Comparison of ENCODE assay signal across 20 cellular contexts in genomic region chr10:44934416-44935200, GRCh38. TPM values are rescaled to one million over a fixed set of nuclear protein-coding genes. Genes with fewer than 3 reads are reported as not detected.
DNase-seq lines count a peak whose midpoint lies in the region; TF ChIP-seq lines count a peak whose summit lies in the region.
"Had no signal": no experiment of that assay in that cellular context is flagged by ENCODE, and none has a peak within 500 bp of the region (broad histone marks: within the 10 kb centered on the region; RNA-seq: fewer than 3 reads in every experiment).

No MANE protein-coding gene starts in this region.

- H4K20me1 ChIP-seq in GM23248 (ENCODE audit: insufficient read depth): no peaks in the 10 kb centered on the region

- H3K4me3 ChIP-seq in HL-60 (replicated peaks; ENCODE audit: insufficient read depth, low read length) (no peak overlapping the region), coronary artery (no peak overlapping the region), GM23248 (no peak overlapping the region)
- H3K4me3 ChIP-seq: hepatocyte, skin epidermis had no signal

- no peak overlapping the region for H2AFZ ChIP-seq in GM23248
- H2AFZ ChIP-seq: hepatocyte had no signal

- WGBS in GM23248 (ENCODE audit: low coverage in 1 of 2, low lambda C conversion rate in 2 of 2, missing lambda C conversion rate in 2 of 2), 2 experiments: 94 to 96% methylated on average over 16 to 18 of the region's 18 CpGs

- no peaks in the 10 kb centered on the region for H3K36me3 ChIP-seq in GM23248 (ENCODE audit: low read depth)
- H3K36me3 ChIP-seq: brain microvascular endothelial cell had no signal

- H3K4me1 ChIP-seq in GM23248 (ENCODE audit: insufficient read depth): peaks cover 12% of the 10 kb centered on the region

- no peak overlapping the region for H3K4me2 ChIP-seq in GM23248 (ENCODE audit: unreplicated experiment)
- H3K4me2 ChIP-seq: hepatocyte had no signal

- H3K9ac ChIP-seq in GM23248: no peak overlapping the region

- no peaks in the 10 kb centered on the region for H3K9me3 ChIP-seq in GM23248 (ENCODE audit: low read depth)

- H3F3A ChIP-seq in GM23248 (ENCODE audit: insufficient read depth): no peaks in the 10 kb centered on the region; the same call in 1 of the 2 replicates

- DNase-seq in HL-60 (ENCODE audit: low read depth in 1 of 2, low spot score in 1 of 2) (no peak), coronary artery (ENCODE audit: low spot score) (peak; percentile 72), EL (no peak), NK-92 (lab: John Stamatoyannopoulos, UW; ENCODE audit: unreplicated experiment) (no peak), mucosa of gallbladder (ENCODE audit: low spot score) (no peak), GM23248 (no peak)
- DNase-seq in stimulated activated CD8-positive, alpha-beta memory T cell treated with anti-CD3 and anti-CD28 coated beads, Interleukin-4, amount 100 ng/mL, for 48 hours: peak; percentile 14
- DNase-seq: activated CD4-positive, alpha-beta T cell treated with anti-CD3 and anti-CD28 coated beads, Interleukin-2, amount 50 U/mL, for 1 hour; activated naive CD4-positive, alpha-beta T cell treated with anti-CD3 and anti-CD28 coated beads, Interleukin-2, amount 50 U/mL, for 16 hours; HCEC 1CT; NCI-H1417 treated with DMSO at 0.1 percent for 48 hours; NCI-H2171; SW 1271 had no signal

- H3K27ac ChIP-seq in HL-60 (replicated peaks) (peak overlapping the region; percentile 60), coronary artery (peak overlapping the region; percentile 58 to 81), layer of hippocampus (ENCODE audit: low read depth, low read length) (peak overlapping the region; percentile 87), GM23248 (no peak overlapping the region)
- H3K27ac ChIP-seq: brain microvascular endothelial cell, hepatocyte had no signal

- TF ChIP-seq CTCF in HL-60 (IDR thresholded peaks at IDR 0.05; ENCODE audit: insufficient read depth, low read length) (no peak), coronary artery (IDR thresholded peaks at IDR 0.05) (no peak)

- in situ Hi-C loops in GM23248 (cut with MboI): no loop called here

- no peaks in the 10 kb centered on the region for H3K9me2 ChIP-seq in GM23248 (ENCODE audit: insufficient read depth)

- H3K79me2 ChIP-seq in GM23248 (ENCODE audit: insufficient read depth): no peaks in the 10 kb centered on the region
- H3K79me2 ChIP-seq: hepatocyte had no signal

- no peaks in the 10 kb centered on the region for H3K27me3 ChIP-seq in HL-60 (ENCODE audit: insufficient read depth, poor library complexity, severe bottlenecking)
- no peaks in the 10 kb centered on the region for H3K27me3 ChIP-seq in layer of hippocampus (ENCODE audit: control insufficient read depth, insufficient read depth, low read length)
- no peaks in the 10 kb centered on the region for H3K27me3 ChIP-seq in GM23248 (replicated peaks; ENCODE audit: insufficient read depth)
- H3K27me3 ChIP-seq: brain microvascular endothelial cell, hepatocyte had no signal

RNA-seq across cellular contexts. Expression of gene TMEM72, which starts 23.5 kb away (rescaled TPM):
- not detected for total RNA-seq in mucosa of gallbladder
- total RNA-seq in GM23248 (2014; rRNA removed; shearing (Covaris generic)): not detected in 2 replicates
- not detected in 2 replicates for polyA plus RNA-seq in GM23248 (2016; fragmentation: Nextera tagmentation; extraction: Ambion mirVana)
- total RNA-seq: CD8-positive, alpha-beta memory T cell; LHCN-M2; RPMI7951 had no signal
- polyA plus RNA-seq: CD8-positive, alpha-beta memory T cell; hepatocyte had no signal

RNA-seq across cellular contexts. Expression of gene RASSF4, which starts 25.0 kb away (rescaled TPM):
- 41.9 TPM for total RNA-seq in mucosa of gallbladder
- 1.0 and 2.1 TPM in 2 replicates for total RNA-seq in GM23248 (2014; rRNA removed; shearing (Covaris generic))
- 2.3 and 2.9 TPM in 2 replicates for polyA plus RNA-seq in GM23248 (2016; fragmentation: Nextera tagmentation; extraction: Ambion mirVana)

RNA-seq across cellular contexts. Expression of gene DEPP1, which starts 44.0 kb away (rescaled TPM):
- total RNA-seq in mucosa of gallbladder: 45.8 TPM
- 7.0 and 10.1 TPM in 2 replicates for total RNA-seq in GM23248 (2014; rRNA removed; shearing (Covaris generic))
- 10.2 and 13.8 TPM in 2 replicates for polyA plus RNA-seq in GM23248 (2016; fragmentation: Nextera tagmentation; extraction: Ambion mirVana)
- polyA plus RNA-seq: CD8-positive, alpha-beta memory T cell had no signal

Comparison
In these comparisons a context has a peak if more than half of its experiments do, and no peak if none do; other contexts are left out.
1. DNase-seq: peak in coronary artery (single experiment) and stimulated activated CD8-positive, alpha-beta memory T cell treated with anti-CD3 and anti-CD28 coated beads, Interleukin-4, amount 100 ng/mL, for 48 hours (single experiment); none in HL-60 (0 of 2), EL (single experiment), NK-92 (single experiment), mucosa of gallbladder (single experiment) and GM23248 (single experiment).
2. RNA of gene RASSF4, which starts 25.0 kb away (total RNA-seq): 41.9 TPM in mucosa of gallbladder (single experiment); 1.0 to 2.1 TPM in GM23248; every median in the first group is over 10 times any median in the second.